In genomic region chr16:85612191-85612800, GRCh38 we compare ENCODE assay signal across 8 cellular contexts. TPM values are rescaled to one million over a fixed set of nuclear protein-coding genes. Genes with fewer than 3 reads are reported as not detected.
DNase-seq lines count a peak whose midpoint lies in the region; ATAC-seq and TF ChIP-seq lines count a peak whose summit lies in the region.

No MANE protein-coding gene starts in this region.

- no peaks in the 10 kb centered on the region for H3K36me3 ChIP-seq in urinary bladder (ENCODE audit: insufficient read depth)

- H3K4me3 ChIP-seq in epithelial cell of esophagus (ENCODE audit: low read length) (peak overlapping the region; percentile 72), urinary bladder (ENCODE audit: low read depth, low read length) (peak overlapping the region; percentile 52)

- peak overlapping the region; percentile 28 for H3K27ac ChIP-seq in urinary bladder (ENCODE audit: low read depth)

- H3K4me1 ChIP-seq in urinary bladder (ENCODE audit: insufficient read depth): peaks cover 2% of the 10 kb centered on the region

- 1% methylated on average over 38 of the region's 38 CpGs for WGBS in urinary bladder

- TF ChIP-seq CTCF in epithelial cell of esophagus (IDR thresholded peaks at IDR 0.05; ENCODE audit: insufficient read depth, low read depth, low read length, missing control alignments): peak; percentile 4

- peak; percentile 34 for DNase-seq in activated CD4-positive, alpha-beta T cell treated with anti-CD3 and anti-CD28 coated beads for 48 hours
- no peak for DNase-seq in activated CD4-positive, alpha-beta T cell treated with anti-CD3 and anti-CD28 coated beads, Interleukin-2, amount 50 U/mL, for 4 hours
- peak; percentile 69 for DNase-seq in MV-4-11 (lab: John Stamatoyannopoulos, UW)
- DNase-seq in UCSD-AML1 (lab: John Stamatoyannopoulos, UW; ENCODE audit: unreplicated experiment): peak; percentile 82
- peak; percentile 96 for DNase-seq in epithelial cell of esophagus (ENCODE audit: low read depth)
- DNase-seq in mucosa of gallbladder (ENCODE audit: low spot score): peak; percentile 70

- no peak for ATAC-seq in GM19035 (IDR thresholded peaks at IDR 0.05; ENCODE audit: unreplicated experiment)

RNA-seq across cellular contexts. Expression of gene GSE1, which starts 0.8 kb away (rescaled TPM):
- total RNA-seq in mucosa of gallbladder (82.9 TPM), urinary bladder (33.4 TPM)
- polyA plus RNA-seq in urinary bladder: 29.7 TPM

Comparison
In these comparisons a context has a peak if more than half of its experiments do, and no peak if none do; other contexts are left out.
1. DNase-seq: peak in activated CD4-positive, alpha-beta T cell treated with anti-CD3 and anti-CD28 coated beads for 48 hours (single experiment), MV-4-11 (single experiment), UCSD-AML1 (single experiment), epithelial cell of esophagus (single experiment) and mucosa of gallbladder (single experiment); none in activated CD4-positive, alpha-beta T cell treated with anti-CD3 and anti-CD28 coated beads, Interleukin-2, amount 50 U/mL, for 4 hours (0 of 2).